In genomic region chr2:156708051-156708450, GRCh38 we compare ENCODE assay signal across 25 cellular contexts.
DNase-seq lines count a peak whose midpoint lies in the region; ATAC-seq, FAIRE-seq and TF ChIP-seq lines count a peak whose summit lies in the region.
"Had no signal": no experiment of that assay in that cellular context is flagged by ENCODE, and none has a peak within 500 bp of the region (broad histone marks: within the 10 kb centered on the region; RNA-seq: fewer than 3 reads in every experiment).

No MANE protein-coding gene starts in this region.

- H3K4me3 ChIP-seq in right atrium auricular region: no peak overlapping the region
- H3K4me3 ChIP-seq: BLaER1 treated with 17β-estradiol and CSF1 and Interleukin-3, amounts not matched to agents 10 nM and 100 nM; GM12878; PC-9 had no signal

- intact Hi-C loops in posterior vena cava (cut with DNase I): no loop called here

- ATAC-seq in GM19452 (IDR thresholded peaks at IDR 0.05; ENCODE audit: unreplicated experiment): no peak
- ATAC-seq: GM12878 had no signal

- no peaks in the 10 kb centered on the region for H3K9me3 ChIP-seq in right atrium auricular region
- H3K9me3 ChIP-seq: BLaER1 treated with 17β-estradiol and CSF1 and Interleukin-3, amounts not matched to agents 10 nM and 100 nM; Caco-2; SK-N-SH had no signal

- DNase-seq in HT1080 (ENCODE audit: low read depth) (peak; percentile 76), OCI-M1 (lab: John Stamatoyannopoulos, UW) (peak; percentile 17), epithelial cell of prostate (ENCODE audit: low read depth, low spot score) (peak; percentile 10), urothelium cell line (ENCODE audit: low spot score) (peak; percentile 7), right atrium auricular region (ENCODE audit: low spot score) (no peak), posterior vena cava (ENCODE audit: low spot score) (no peak)
- DNase-seq: Caco-2; CD4-positive, alpha-beta memory T cell; DMS 273 treated with DMSO at 0.1 percent for 48 hours; DMS79 treated with DMSO at 0.1 percent for 48 hours; HCEC 1CT; IMR-90; NCI-H1694; NCI-H2081; NCI-H2171 treated with DMSO at 0.1 percent for 48 hours; NCI-H526; PC-9; SIG-M5; SK-N-SH had no signal

- peaks cover 0 to 16% of the 10 kb centered on the region in 2 donors for H3K4me1 ChIP-seq in right atrium auricular region
- H3K4me1 ChIP-seq: BLaER1 treated with 17β-estradiol and CSF1 and Interleukin-3, amounts not matched to agents 10 nM and 100 nM; Caco-2 had no signal

- H3K27me3 ChIP-seq in right atrium auricular region: no peaks in the 10 kb centered on the region
- H3K27me3 ChIP-seq: BLaER1 treated with 17β-estradiol and CSF1 and Interleukin-3, amounts not matched to agents 10 nM and 100 nM had no signal

- no peak overlapping the region for H3K27ac ChIP-seq in epithelial cell of prostate
- no peak overlapping the region for H3K27ac ChIP-seq in right atrium auricular region
- H3K27ac ChIP-seq: BLaER1 treated with 17β-estradiol and CSF1 and Interleukin-3, amounts not matched to agents 10 nM and 100 nM; KMS-11; PC-9; RWPE1 had no signal

- H3K36me3 ChIP-seq in right atrium auricular region: no peaks in the 10 kb centered on the region
- H3K36me3 ChIP-seq: BLaER1 treated with 17β-estradiol and CSF1 and Interleukin-3, amounts not matched to agents 10 nM and 100 nM had no signal

- no peak for FAIRE-seq in urothelium cell line (lab: Jason Lieb, UNC)
- FAIRE-seq: GM12878, HTR-8/SVneo had no signal

- TF ChIP-seq CTCF in right atrium auricular region (IDR thresholded peaks at IDR 0.05): no peak

Comparison
In these comparisons a context has a peak if more than half of its experiments do, and no peak if none do; other contexts are left out.
1. DNase-seq: peak in HT1080 (single experiment), OCI-M1 (single experiment), epithelial cell of prostate (single experiment) and urothelium cell line (single experiment); none in right atrium auricular region (single experiment) and posterior vena cava (single experiment).